9 cellular contexts compared by ENCODE assay signal in the genomic region with DNA sequence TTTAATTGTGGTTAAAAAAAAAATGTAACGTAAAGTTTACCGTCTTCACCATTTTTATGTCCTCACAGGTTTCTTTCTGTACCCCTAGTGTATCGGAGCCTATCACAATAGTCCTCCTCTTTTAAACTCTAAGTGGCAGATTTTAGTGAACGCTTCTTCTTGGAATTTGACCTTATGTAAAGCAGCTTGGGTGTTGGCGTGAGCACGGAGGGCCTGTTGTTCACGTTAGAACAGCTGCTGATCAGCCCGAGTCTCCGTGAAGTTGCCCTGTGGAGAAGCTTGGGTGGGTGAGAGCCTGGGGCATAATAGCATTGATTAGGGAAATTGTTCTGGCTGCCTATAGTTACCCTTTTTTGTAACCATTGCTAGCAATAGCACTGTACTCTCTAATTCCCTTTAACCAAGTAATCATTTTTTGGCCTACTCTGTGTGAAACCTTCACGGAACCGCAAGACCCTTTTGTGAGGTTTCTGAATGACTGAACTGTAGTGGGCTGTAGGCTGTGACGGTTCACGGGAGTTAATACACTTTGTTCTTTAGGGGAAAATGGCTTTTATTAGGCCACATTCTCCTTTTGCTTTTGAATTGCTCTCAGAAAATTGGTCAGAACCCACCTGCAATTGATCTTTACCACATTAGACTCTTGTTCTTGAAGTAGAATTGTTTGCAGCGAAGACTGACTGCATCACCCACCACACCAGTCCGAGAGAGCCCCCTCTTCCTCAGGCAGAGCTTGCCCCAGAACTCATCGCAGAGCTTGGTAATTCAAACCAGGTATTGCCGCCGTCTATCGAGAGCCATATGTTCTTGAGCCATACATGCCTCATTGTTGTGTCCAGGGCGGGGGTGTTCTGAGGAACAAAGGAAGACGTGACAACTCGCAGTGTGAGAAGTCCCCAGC.
DNase-seq lines count a peak whose midpoint lies in the region; ATAC-seq and TF ChIP-seq lines count a peak whose summit lies in the region.
"Had no signal": no experiment of that assay in that cellular context is flagged by ENCODE, and none has a peak within 500 bp of the region (broad histone marks: within the 10 kb centered on the region; RNA-seq: fewer than 3 reads in every experiment).

No MANE protein-coding gene starts in this region.

- H3K27ac ChIP-seq in mesenchymal stem cell (ENCODE audit: low read length, poor library complexity, severe bottlenecking) (peak overlapping the region; percentile 1), A673 (ENCODE audit: low read depth, low read length, poor library complexity, severe bottlenecking) (no peak overlapping the region)

- peak overlapping the region in 1 of 2 experiments; percentile 47 for H2BK12ac ChIP-seq in mesenchymal stem cell (ENCODE audit: low read length in 2 of 2)

- TF ChIP-seq CTCF in A673 (conservative IDR thresholded peaks at IDR 0.05; ENCODE audit: low read depth, low read length): no peak

- H2AFZ ChIP-seq in mesenchymal stem cell (ENCODE audit: low read depth, low read length): no peak overlapping the region

- peaks cover 64 to 67% of the 10 kb centered on the region in 2 experiments for H3K36me3 ChIP-seq in mesenchymal stem cell (ENCODE audit: control insufficient read depth in 1 of 2, insufficient read depth in 2 of 2, low read depth in 1 of 2, low read length in 2 of 2)
- H3K36me3 ChIP-seq in A673 (ENCODE audit: insufficient read depth, low read length, poor library complexity, severe bottlenecking): peaks cover 9% of the 10 kb centered on the region

- peak overlapping the region; percentile 85 for H3K27ac Mint-ChIP-seq in T-helper 1 cell treated with Interleukin-12 subunit alpha and Interleukin-12 subunit beta and Interleukin-4 antibody, amounts not matched to agents 30 μg/mL and 1 μg/mL, for 36 hours

- H3K9ac ChIP-seq in mesenchymal stem cell (ENCODE audit: low read length): peak overlapping the region; percentile 81

- H3K4me1 Mint-ChIP-seq in T-helper 1 cell treated with Interleukin-12 subunit alpha and Interleukin-12 subunit beta and Interleukin-4 antibody, amounts not matched to agents 30 μg/mL and 1 μg/mL, for 36 hours (ENCODE audit: low read depth): peaks cover 41% of the 10 kb centered on the region

- H3K9me3 ChIP-seq in mesenchymal stem cell (ENCODE audit: control insufficient read depth, low read length) (no peaks in the 10 kb centered on the region), A673 (ENCODE audit: low read depth, low read length, poor library complexity, severe bottlenecking) (no peaks in the 10 kb centered on the region)

- POLR2A ChIA-PET in A673 (lab: Charles Lee; ENCODE audit: low non-redundant PET): no interaction called here

- no peak overlapping the region for H4K8ac ChIP-seq in mesenchymal stem cell (ENCODE audit: low read length)

- no peak overlapping the region for H3K4ac ChIP-seq in mesenchymal stem cell (ENCODE audit: low read depth in 1 of 2, low read length in 2 of 2)

- H2BK15ac ChIP-seq in mesenchymal stem cell (ENCODE audit: low read depth, poor library complexity, severe bottlenecking): no peak overlapping the region

- H2AK5ac ChIP-seq in mesenchymal stem cell (ENCODE audit: low read length, severe bottlenecking): no peak overlapping the region

- CTCF ChIA-PET in A673 (lab: Charles Lee): interaction anchor here (0.7 kb wide), 1 partner anchor 50 kb away, joined by 4 read pairs; no protein-coding TSS in a partner anchor

- no peak overlapping the region for H3K4me2 ChIP-seq in mesenchymal stem cell (ENCODE audit: low read length, poor library complexity, severe bottlenecking)

- H3K27me3 ChIP-seq in mesenchymal stem cell (ENCODE audit: control insufficient read depth in 1 of 2, insufficient read depth in 1 of 2, low read length in 2 of 2): no peaks in the 10 kb centered on the region
- no peaks in the 10 kb centered on the region for H3K27me3 ChIP-seq in A673 (replicated peaks; ENCODE audit: insufficient read depth, low read depth, low read length, poor library complexity)

- no peaks in the 10 kb centered on the region for H3K27me3 Mint-ChIP-seq in T-helper 1 cell treated with Interleukin-12 subunit alpha and Interleukin-12 subunit beta and Interleukin-4 antibody, amounts not matched to agents 30 μg/mL and 1 μg/mL, for 36 hours (ENCODE audit: low read depth)

- WGBS in mesenchymal stem cell: 97% methylated on average over 18 of the region's 22 CpGs

- intact Hi-C loops in A673 (cut with micrococcal nuclease; ENCODE audit: unreplicated experiment): no loop called here

- H3K4me3 ChIP-seq in mesenchymal stem cell (ENCODE audit: insufficient read depth in 1 of 2, low read depth in 1 of 2, low read length in 2 of 2) (no peak overlapping the region), A673 (ENCODE audit: low read depth, low read length, poor library complexity, severe bottlenecking) (no peak overlapping the region)

- no peak overlapping the region for H3K23ac ChIP-seq in mesenchymal stem cell (ENCODE audit: low read length in 2 of 2)

- peak overlapping the region; percentile 52 for H3K4me3 Mint-ChIP-seq in T-helper 1 cell treated with Interleukin-12 subunit alpha and Interleukin-12 subunit beta and Interleukin-4 antibody, amounts not matched to agents 30 μg/mL and 1 μg/mL, for 36 hours

- no peak for DNase-seq in mesenchymal stem cell
- no peak for DNase-seq in dedifferentiated amniotic fluid mesenchymal stem cell (ENCODE audit: extremely low spot score)
- no peak for DNase-seq in A673 (ENCODE audit: low spot score)
- DNase-seq in NCI-H1694 (lab: John Stamatoyannopoulos, UW): no peak
- no peak for DNase-seq in DMS53 treated with DMSO at 0.1 percent for 48 hours (lab: John Stamatoyannopoulos, UW; ENCODE audit: unreplicated experiment)
- DNase-seq: NCI-H2227 treated with DMSO at 0.1 percent for 48 hours had no signal

- H3K4me1 ChIP-seq in mesenchymal stem cell (ENCODE audit: control insufficient read depth, insufficient read depth, low read depth, low read length): peaks cover 42% of the 10 kb centered on the region
- H3K4me1 ChIP-seq in A673 (ENCODE audit: insufficient read depth, low read length, poor library complexity, severe bottlenecking): peaks cover 31% of the 10 kb centered on the region

- H3K9me3 Mint-ChIP-seq in T-helper 1 cell treated with Interleukin-12 subunit alpha and Interleukin-12 subunit beta and Interleukin-4 antibody, amounts not matched to agents 30 μg/mL and 1 μg/mL, for 36 hours: no peaks in the 10 kb centered on the region

- no peak overlapping the region for H4K91ac ChIP-seq in mesenchymal stem cell (ENCODE audit: low read length)

- H3K36me3 Mint-ChIP-seq in T-helper 1 cell treated with Interleukin-12 subunit alpha and Interleukin-12 subunit beta and Interleukin-4 antibody, amounts not matched to agents 30 μg/mL and 1 μg/mL, for 36 hours (ENCODE audit: low read depth): no peaks in the 10 kb centered on the region

- no peak overlapping the region for H2BK120ac ChIP-seq in mesenchymal stem cell (ENCODE audit: low read depth, low read length)

- peaks cover 14% of the 10 kb centered on the region for H3K79me1 ChIP-seq in mesenchymal stem cell (replicated peaks; ENCODE audit: low read length, poor library complexity, severe bottlenecking)

- H3K14ac ChIP-seq in mesenchymal stem cell (ENCODE audit: low read length in 2 of 2): no peak overlapping the region

- H2BK5ac ChIP-seq in mesenchymal stem cell (ENCODE audit: low read depth, low read length, poor library complexity, severe bottlenecking): no peak overlapping the region

- no TSS peak for BruUV-seq in A673 (replicated peaks; lab: Mats Ljungman, UMichigan)

- ATAC-seq in GM18502 (IDR thresholded peaks at IDR 0.05; ENCODE audit: poor library complexity, unreplicated experiment) (peak; percentile 80), GM21619 (IDR thresholded peaks at IDR 0.05; ENCODE audit: unreplicated experiment) (peak; percentile 73)

- H3K18ac ChIP-seq in mesenchymal stem cell (ENCODE audit: low read depth in 1 of 2, low read length in 2 of 2): peak overlapping the region in 1 of 2 experiments; percentile 46
